ENCODE assay signal across 9 cellular contexts in the genomic region with DNA sequence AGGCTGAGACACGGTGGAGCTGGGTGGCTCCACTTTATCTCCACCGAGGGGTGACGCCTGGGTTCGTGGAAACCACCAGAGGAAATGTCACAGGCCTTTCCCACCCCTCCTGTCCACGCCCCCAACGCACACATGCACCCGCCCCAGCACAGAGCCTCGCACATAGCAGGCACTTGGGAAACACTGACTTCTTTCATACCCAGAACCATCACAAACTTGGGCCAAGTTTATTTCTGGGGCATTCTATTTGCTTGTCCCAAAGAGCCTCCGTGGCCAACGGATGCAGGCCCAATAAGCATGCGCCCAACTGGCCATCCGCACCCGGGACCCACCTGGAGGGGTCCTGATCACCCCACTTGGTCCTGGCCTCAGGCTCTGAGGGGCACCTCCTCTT. TPM values are rescaled to one million over a fixed set of nuclear protein-coding genes. Genes with fewer than 3 reads are reported as not detected.
DNase-seq lines count a peak whose midpoint lies in the region; ATAC-seq and TF ChIP-seq lines count a peak whose summit lies in the region.
"Had no signal": no experiment of that assay in that cellular context is flagged by ENCODE, and none has a peak within 500 bp of the region (broad histone marks: within the 10 kb centered on the region; RNA-seq: fewer than 3 reads in every experiment).

No MANE protein-coding gene starts in this region.

- DNase-seq in RWPE1 (ENCODE audit: low spot score) (no peak), epithelial cell of prostate (ENCODE audit: low read depth, low spot score) (no peak), transverse colon (peak; percentile 52)

- 39% methylated on average over 10 of the region's 13 CpGs; no CpG with 5 or more reads in 1 of the 2 donors for WGBS in transverse colon (ENCODE audit: low coverage in 1 of 2), 2 donors

- CTCF ChIA-PET in RWPE1 (lab: Yijun Ruan, JAX): interaction anchor here (0.7 to 1.0 kb wide), 2 partner anchors 14 to 49 kb away, joined by 3 to 4 read pairs; no protein-coding TSS in a partner anchor

- TF ChIP-seq CTCF in RWPE1 (conservative IDR thresholded peaks at IDR 0.05; ENCODE audit: low read depth) (no peak), transverse colon (IDR thresholded peaks at IDR 0.05) (no peak)

- peaks cover 36 to 94% of the 10 kb centered on the region in 2 donors for H3K4me1 ChIP-seq in muscle layer of duodenum (ENCODE audit: control insufficient read depth in 1 of 2, insufficient read depth in 2 of 2, low read length in 2 of 2)
- peaks cover 71 to 91% (median 82%) of the 10 kb centered on the region in 4 donors for H3K4me1 ChIP-seq in transverse colon

- no peaks in the 10 kb centered on the region for H3K27me3 ChIP-seq in muscle layer of duodenum (ENCODE audit: low read depth, low read length)
- no peaks in the 10 kb centered on the region for H3K27me3 ChIP-seq in transverse colon

- H3K36me3 ChIP-seq in muscle layer of duodenum (ENCODE audit: control insufficient read depth in 1 of 2, insufficient read depth in 2 of 2, low read length in 2 of 2) (peaks cover 0 to 10% of the 10 kb centered on the region in 2 donors), transverse colon (no peaks in the 10 kb centered on the region)

- TF ChIP-seq EP300 in transverse colon (IDR thresholded peaks at IDR 0.05; ENCODE audit: low read depth): no peak

- in situ Hi-C loops in transverse colon (cut with MboI; ENCODE audit: low pct_ligation_motif_present in 1 of 4, low pct_unique_long_range_greater_than_20kb in 1 of 4, low sequenced_read_pairs in 3 of 4): loop anchor here in 1 of 4 donors (10.0 kb wide), 1 partner anchor 137 kb away; no protein-coding TSS in a partner anchor

- no peak for ATAC-seq in HG02852 (IDR thresholded peaks at IDR 0.05; ENCODE audit: unreplicated experiment)
- ATAC-seq in GM21381 (IDR thresholded peaks at IDR 0.05; ENCODE audit: unreplicated experiment): no peak
- ATAC-seq in HG03025 (IDR thresholded peaks at IDR 0.05; ENCODE audit: low FRiP score, unreplicated experiment): no peak

- TF ChIP-seq POLR2A in transverse colon (IDR thresholded peaks at IDR 0.05): peak; percentile 15

- H3K9me3 ChIP-seq in muscle layer of duodenum (ENCODE audit: control insufficient read depth in 1 of 2, low read length in 2 of 2) (no peaks in the 10 kb centered on the region), transverse colon (no peaks in the 10 kb centered on the region)

- no peak overlapping the region for H3K4me3 ChIP-seq in muscle layer of duodenum (ENCODE audit: low read depth in 1 of 2, low read length in 2 of 2)
- no peak overlapping the region for H3K4me3 ChIP-seq in transverse colon

- intact Hi-C loops in transverse colon (cut with DNase I; ENCODE audit: low total_unique reads): no loop called here

- POLR2A ChIA-PET in RWPE1 (lab: Yijun Ruan, JAX; ENCODE audit: low non-redundant PET): no interaction called here

- H3K27ac ChIP-seq in RWPE1 (peak overlapping the region; percentile 98), epithelial cell of prostate (peak overlapping the region; percentile 87), muscle layer of duodenum (ENCODE audit: low read length) (peak overlapping the region; percentile 75), transverse colon (peak overlapping the region; percentile 94 to 97 (median 96))

RNA-seq across cellular contexts. Expression of a gene that starts 3.3 kb away (rescaled TPM):
- total RNA-seq in transverse colon: 100 to 1,000 TPM; 125 to 201 (median 154) TPM
- total RNA-seq: T-helper 2 cell treated with Interferon-gamma antibody and Interleukin-4, amounts not matched to agents 100 ng/mL and 5 ng/mL, for 36 hours had no signal

RNA-seq across cellular contexts. Expression of a gene that starts 29.4 kb away (rescaled TPM):
- not detected for total RNA-seq in transverse colon
- total RNA-seq: NCI-H460; T-helper 2 cell treated with Interferon-gamma antibody and Interleukin-4, amounts not matched to agents 100 ng/mL and 5 ng/mL, for 36 hours had no signal

RNA-seq across cellular contexts. Expression of a gene that starts 41.2 kb away (rescaled TPM):
- total RNA-seq in transverse colon: not detected
- total RNA-seq: NCI-H460; T-helper 2 cell treated with Interferon-gamma antibody and Interleukin-4, amounts not matched to agents 100 ng/mL and 5 ng/mL, for 36 hours had no signal
